Comparison of ENCODE assay signal across 12 cellular contexts in the genomic region with DNA sequence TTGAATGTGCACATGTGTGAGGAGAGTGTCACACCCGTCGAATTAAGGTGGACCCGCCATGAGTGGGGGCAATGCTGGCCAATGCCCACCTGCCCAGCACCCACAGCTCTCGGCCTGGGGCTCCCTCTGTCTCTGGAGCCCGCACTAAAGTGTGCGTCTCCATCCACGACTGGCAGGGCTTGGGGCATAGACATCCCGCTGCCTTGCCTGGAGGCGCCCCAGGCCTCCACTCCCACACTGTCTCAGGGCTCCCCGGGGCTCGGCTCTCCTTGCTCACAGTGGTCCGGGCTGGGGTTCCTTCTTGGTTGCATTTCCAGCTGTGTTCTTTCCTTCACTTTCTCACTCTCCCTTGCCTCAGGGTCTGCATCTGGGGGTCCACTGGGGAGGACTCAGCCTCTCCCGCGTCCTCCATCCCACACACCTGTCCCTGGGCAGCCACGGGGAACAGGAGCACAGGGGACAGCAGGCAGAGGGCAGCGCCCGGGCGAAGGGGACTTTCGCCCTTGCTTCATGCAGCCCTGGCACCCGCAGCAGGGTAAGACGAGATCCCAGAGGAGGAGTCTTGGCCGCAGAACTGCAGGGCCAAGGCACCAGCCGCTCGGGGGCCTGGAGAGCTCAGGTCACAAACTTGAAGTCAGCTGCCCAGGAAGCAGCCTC. TPM values are rescaled to one million over a fixed set of nuclear protein-coding genes. Genes with fewer than 3 reads are reported as not detected.
A peak's percentile ranks its signal among the peaks of the same experiment; 100 is the strongest.
DNase-seq lines count a peak whose midpoint lies in the region; ATAC-seq and TF ChIP-seq lines count a peak whose summit lies in the region.
"Had no signal": no experiment of that assay in that cellular context is flagged by ENCODE, and none has a peak within 500 bp of the region (broad histone marks: within the 10 kb centered on the region; RNA-seq: fewer than 3 reads in every experiment).

No MANE protein-coding gene starts in this region.

- no peak for TF ChIP-seq CTCF in CD8-positive, alpha-beta T cell (IDR thresholded peaks at IDR 0.05)
- TF ChIP-seq CTCF in omental fat pad (IDR thresholded peaks at IDR 0.05): no peak

- no peak for ATAC-seq in CD8-positive, alpha-beta T cell
- no peak for ATAC-seq in activated naive CD8-positive, alpha-beta T cell treated with anti-CD3 and anti-CD28 coated beads, Interleukin-2, amount 10 ng/mL, durations not matched to agents 7 days and 5 days (ENCODE audit: low read depth)
- no peak for ATAC-seq in naive thymus-derived CD4-positive, alpha-beta T cell
- ATAC-seq in omental fat pad (ENCODE audit: low FRiP score) (no peak), HG03378 (IDR thresholded peaks at IDR 0.05; ENCODE audit: unreplicated experiment) (no peak)

- peak overlapping the region; percentile 71 for H3K27ac ChIP-seq in CD8-positive, alpha-beta T cell (ENCODE audit: low read depth, low read length)
- H3K27ac ChIP-seq in KOPT-K1 (ENCODE audit: low read depth, low read length, poor library complexity, severe bottlenecking): peak overlapping the region; percentile 98
- peak overlapping the region; percentile 77 for H3K27ac ChIP-seq in naive thymus-derived CD4-positive, alpha-beta T cell (ENCODE audit: low read depth, low read length)

- H3K36me3 ChIP-seq in CD8-positive, alpha-beta T cell (ENCODE audit: insufficient read depth, low read length): no peaks in the 10 kb centered on the region
- no peaks in the 10 kb centered on the region for H3K36me3 ChIP-seq in KOPT-K1 (ENCODE audit: insufficient read depth, low read length)
- no peaks in the 10 kb centered on the region for H3K36me3 ChIP-seq in naive thymus-derived CD4-positive, alpha-beta T cell (ENCODE audit: control insufficient read depth in 2 of 3, insufficient read depth in 3 of 3, low read length in 3 of 3)

- POLR2A ChIA-PET in CD8-positive, alpha-beta T cell (lab: Charles Lee): interaction anchor here (0.9 to 1.6 kb wide), 2 partner anchors 18 kb away, joined by 3 to 6 read pairs; no protein-coding TSS in a partner anchor
- POLR2A ChIA-PET in activated naive CD8-positive, alpha-beta T cell treated with anti-CD3 and anti-CD28 coated beads, Interleukin-2, amount 10 ng/mL, durations not matched to agents 7 days and 5 days (lab: Charles Lee): interaction anchor here (0.9 kb wide), 1 partner anchor 35 kb away, joined by 4 read pairs; no protein-coding TSS in a partner anchor
- POLR2A ChIA-PET in naive thymus-derived CD4-positive, alpha-beta T cell (lab: Charles Lee): interaction anchor here (0.9 to 6.3 kb wide), 2 partner anchors 19 to 28 kb away, joined by 3 to 40 read pairs; a partner anchor contains a TSS

- intact Hi-C loops in CD8-positive, alpha-beta T cell (cut with DNase I, micrococcal nuclease): loop anchor here (1.0 to 5.0 kb wide), 3 partner anchors 18 to 39 kb away; no protein-coding TSS in a partner anchor
- intact Hi-C loops in naive thymus-derived CD4-positive, alpha-beta T cell (cut with micrococcal nuclease): loop anchor here (1.0 to 5.0 kb wide), 4 partner anchors 28 to 134 kb away; a partner anchor contains a TSS

- H3K27ac Mint-ChIP-seq in CD8-positive, alpha-beta T cell: peak overlapping the region; percentile 93
- peak overlapping the region; percentile 96 for H3K27ac Mint-ChIP-seq in activated naive CD8-positive, alpha-beta T cell treated with anti-CD3 and anti-CD28 coated beads, Interleukin-2, amount 10 ng/mL, durations not matched to agents 7 days and 5 days
- H3K27ac Mint-ChIP-seq in naive thymus-derived CD4-positive, alpha-beta T cell: peak overlapping the region; percentile 86 to 95 (median 92)

- no peaks in the 10 kb centered on the region for H3K27me3 Mint-ChIP-seq in CD8-positive, alpha-beta T cell (ENCODE audit: low read depth)
- H3K27me3 Mint-ChIP-seq in activated naive CD8-positive, alpha-beta T cell treated with anti-CD3 and anti-CD28 coated beads, Interleukin-2, amount 10 ng/mL, durations not matched to agents 7 days and 5 days: no peaks in the 10 kb centered on the region
- no peaks in the 10 kb centered on the region for H3K27me3 Mint-ChIP-seq in naive thymus-derived CD4-positive, alpha-beta T cell

- no peaks in the 10 kb centered on the region for H3K9me3 ChIP-seq in CD8-positive, alpha-beta T cell (ENCODE audit: low read length)
- H3K9me3 ChIP-seq in KOPT-K1 (ENCODE audit: insufficient read depth, low read length, poor library complexity, severe bottlenecking): no peaks in the 10 kb centered on the region
- H3K9me3 ChIP-seq in naive thymus-derived CD4-positive, alpha-beta T cell (ENCODE audit: control insufficient read depth in 2 of 3, low read length in 3 of 3): no peaks in the 10 kb centered on the region

- H3K36me3 Mint-ChIP-seq in CD8-positive, alpha-beta T cell: no peaks in the 10 kb centered on the region
- H3K36me3 Mint-ChIP-seq in activated naive CD8-positive, alpha-beta T cell treated with anti-CD3 and anti-CD28 coated beads, Interleukin-2, amount 10 ng/mL, durations not matched to agents 7 days and 5 days: no peaks in the 10 kb centered on the region
- peaks cover 0 to 3% (median 0%) of the 10 kb centered on the region in 5 donors for H3K36me3 Mint-ChIP-seq in naive thymus-derived CD4-positive, alpha-beta T cell

- H3K4me3 ChIP-seq in CD8-positive, alpha-beta T cell (ENCODE audit: low read depth, low read length): peak overlapping the region; percentile 58
- peak overlapping the region; percentile 49 for H3K4me3 ChIP-seq in naive thymus-derived CD4-positive, alpha-beta T cell (ENCODE audit: low read length)

- peaks cover 51% of the 10 kb centered on the region for H3K4me1 Mint-ChIP-seq in CD8-positive, alpha-beta T cell (ENCODE audit: low read depth)
- peaks cover 25% of the 10 kb centered on the region for H3K4me1 Mint-ChIP-seq in activated naive CD8-positive, alpha-beta T cell treated with anti-CD3 and anti-CD28 coated beads, Interleukin-2, amount 10 ng/mL, durations not matched to agents 7 days and 5 days
- H3K4me1 Mint-ChIP-seq in naive thymus-derived CD4-positive, alpha-beta T cell: peaks cover 35 to 69% (median 58%) of the 10 kb centered on the region in 7 donors

- peaks cover 54% of the 10 kb centered on the region for H3K4me1 ChIP-seq in CD8-positive, alpha-beta T cell (ENCODE audit: insufficient read depth, low read length)
- peaks cover 24 to 49% of the 10 kb centered on the region in 2 donors for H3K4me1 ChIP-seq in naive thymus-derived CD4-positive, alpha-beta T cell (ENCODE audit: control insufficient read depth in 2 of 2, insufficient read depth in 2 of 2, low read length in 2 of 2)

- CTCF ChIA-PET in CD8-positive, alpha-beta T cell (lab: Charles Lee): no interaction called here
- CTCF ChIA-PET in naive thymus-derived CD4-positive, alpha-beta T cell (lab: Charles Lee): no interaction called here

- peak overlapping the region; percentile 66 for H3K4me3 Mint-ChIP-seq in CD8-positive, alpha-beta T cell
- peak overlapping the region; percentile 82 for H3K4me3 Mint-ChIP-seq in activated naive CD8-positive, alpha-beta T cell treated with anti-CD3 and anti-CD28 coated beads, Interleukin-2, amount 10 ng/mL, durations not matched to agents 7 days and 5 days
- peak overlapping the region; percentile 38 to 91 (median 66) for H3K4me3 Mint-ChIP-seq in naive thymus-derived CD4-positive, alpha-beta T cell
- H3K4me3 Mint-ChIP-seq: neural crest cell had no signal

- no peaks in the 10 kb centered on the region for H3K9me3 Mint-ChIP-seq in CD8-positive, alpha-beta T cell
- H3K9me3 Mint-ChIP-seq in activated naive CD8-positive, alpha-beta T cell treated with anti-CD3 and anti-CD28 coated beads, Interleukin-2, amount 10 ng/mL, durations not matched to agents 7 days and 5 days: no peaks in the 10 kb centered on the region
- H3K9me3 Mint-ChIP-seq in naive thymus-derived CD4-positive, alpha-beta T cell: peaks cover 0 to 4% (median 0%) of the 10 kb centered on the region in 11 donors
- H3K9me3 Mint-ChIP-seq: neural crest cell had no signal

- no peak for DNase-seq in CD8-positive, alpha-beta T cell
- DNase-seq in activated naive CD8-positive, alpha-beta T cell treated with anti-CD3 and anti-CD28 coated beads, Interleukin-2, amount 10 ng/mL, durations not matched to agents 7 days and 5 days: no peak
- no peak for DNase-seq in naive thymus-derived CD4-positive, alpha-beta T cell
- DNase-seq in Kasumi-1 (lab: John Stamatoyannopoulos, UW) (no peak), dermis blood vessel endothelial cell (no peak), omental fat pad (ENCODE audit: low spot score) (no peak)
- DNase-seq: NCI-H2029 treated with DMSO at 0.1 percent for 48 hours, SHP77 treated with DMSO at 0.1 percent for 48 hours had no signal

- no peaks in the 10 kb centered on the region for H3K27me3 ChIP-seq in CD8-positive, alpha-beta T cell (ENCODE audit: insufficient read depth, low read length)
- H3K27me3 ChIP-seq in naive thymus-derived CD4-positive, alpha-beta T cell (ENCODE audit: control insufficient read depth in 2 of 2, insufficient read depth in 2 of 2, low read length in 2 of 2): no peaks in the 10 kb centered on the region

RNA-seq across cellular contexts. Expression of a gene that starts 20.1 kb away (rescaled TPM):
- 1 to 10 TPM; 7.8 to 8.6 TPM for total RNA-seq in CD8-positive, alpha-beta T cell
- total RNA-seq in activated naive CD8-positive, alpha-beta T cell treated with anti-CD3 and anti-CD28 coated beads, Interleukin-2, amount 10 ng/mL, durations not matched to agents 7 days and 5 days: 10 to 100 TPM; 17.9 to 18.9 TPM
- total RNA-seq in naive thymus-derived CD4-positive, alpha-beta T cell: 10 to 100 TPM in 3 of 5 experiments, 1 to 10 TPM in 2; 9.4 to 15.4 (median 12.2) TPM
- 10 to 100 TPM in 1 of 2 donors, 1 to 10 TPM in 1; 8.1 to 12.6 TPM for polyA plus RNA-seq in naive thymus-derived CD4-positive, alpha-beta T cell
- total RNA-seq in dermis blood vessel endothelial cell (18.5 and 19.5 TPM in 2 replicates), omental fat pad (10 to 100 TPM in 2 of 4 donors, 1 to 10 TPM in 2; 8.0 to 10.4 (median 9.1) TPM)

RNA-seq across cellular contexts. Expression of a gene that starts 28.5 kb away (rescaled TPM):
- total RNA-seq in CD8-positive, alpha-beta T cell: 10 to 100 TPM; 47.8 to 52.2 TPM
- total RNA-seq in activated naive CD8-positive, alpha-beta T cell treated with anti-CD3 and anti-CD28 coated beads, Interleukin-2, amount 10 ng/mL, durations not matched to agents 7 days and 5 days: 10 to 100 TPM; 80.8 to 81.1 TPM
- 10 to 100 TPM; 52.3 to 82.7 (median 70.5) TPM for total RNA-seq in naive thymus-derived CD4-positive, alpha-beta T cell
- 10 to 100 TPM; 34.5 to 69.6 TPM for polyA plus RNA-seq in naive thymus-derived CD4-positive, alpha-beta T cell
- total RNA-seq in dermis blood vessel endothelial cell (48.8 and 58.4 TPM in 2 replicates), omental fat pad (10 to 100 TPM; 34.0 to 84.2 (median 52.8) TPM)

RNA-seq across cellular contexts. Expression of a gene that starts 40.7 kb away (rescaled TPM):
- not detected for total RNA-seq in CD8-positive, alpha-beta T cell
- under 1 TPM; 0.42 to 0.82 TPM for total RNA-seq in activated naive CD8-positive, alpha-beta T cell treated with anti-CD3 and anti-CD28 coated beads, Interleukin-2, amount 10 ng/mL, durations not matched to agents 7 days and 5 days
- under 1 TPM in 2 of 5 experiments, not detected in 3; 0.32 to 0.59 TPM for total RNA-seq in naive thymus-derived CD4-positive, alpha-beta T cell
- not detected for polyA plus RNA-seq in naive thymus-derived CD4-positive, alpha-beta T cell
- 1.3 and 1.9 TPM in 2 replicates for total RNA-seq in dermis blood vessel endothelial cell
- total RNA-seq in omental fat pad: 1 to 10 TPM; 2.3 to 6.3 (median 3.6) TPM
- total RNA-seq: bronchial epithelial cell had no signal
